13 cellular contexts compared by ENCODE assay signal in the genomic region with DNA sequence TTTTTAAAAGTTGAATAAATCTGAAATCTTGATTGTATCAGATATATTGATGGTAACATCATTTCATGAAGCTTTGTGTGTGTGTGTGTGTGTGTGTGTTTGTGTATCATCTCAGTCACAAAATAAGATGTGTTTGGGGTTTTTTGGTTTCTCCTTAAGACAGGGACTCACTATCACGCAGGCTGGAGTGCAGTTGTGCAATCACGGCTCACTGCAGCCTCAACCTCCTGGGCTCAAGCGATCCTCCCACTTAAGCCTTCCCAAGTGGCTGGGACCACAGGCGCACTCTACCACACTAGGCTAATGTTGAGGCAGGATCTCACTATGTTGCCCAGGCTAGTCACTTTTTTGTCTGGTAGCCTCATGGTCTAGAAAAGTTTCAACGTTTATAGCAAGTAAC.
DNase-seq lines count a peak whose midpoint lies in the region; ATAC-seq, FAIRE-seq and TF ChIP-seq lines count a peak whose summit lies in the region.
"Had no signal": no experiment of that assay in that cellular context is flagged by ENCODE, and none has a peak within 500 bp of the region (broad histone marks: within the 10 kb centered on the region; RNA-seq: fewer than 3 reads in every experiment).

No MANE protein-coding gene starts in this region.

- H3K9ac ChIP-seq in H1 (replicated peaks in 1 of 4; ENCODE audit: extremely low read depth in 1 of 4, low read depth in 3 of 4, low read length in 3 of 4) (no peak overlapping the region), colonic mucosa (ENCODE audit: low read depth in 2 of 2, low read length in 2 of 2) (no peak overlapping the region)

- H3K4me2 ChIP-seq in H1 (ENCODE audit: insufficient read depth in 1 of 2, low read depth in 2 of 2, low read length in 2 of 2): no peak overlapping the region

- H3K56ac ChIP-seq in H1 (replicated peaks; ENCODE audit: insufficient read length, low read depth, low read length): no peak overlapping the region

- peaks cover 0 to 17% of the 10 kb centered on the region in 2 donors for H3K4me1 ChIP-seq in right atrium auricular region
- no peaks in the 10 kb centered on the region for H3K4me1 ChIP-seq in H1 (replicated peaks in 1 of 4; ENCODE audit: control insufficient read depth in 3 of 4, insufficient read depth in 4 of 4, low read length in 3 of 4)
- no peaks in the 10 kb centered on the region for H3K4me1 ChIP-seq in colonic mucosa

- H3K9me3 ChIP-seq in right atrium auricular region: no peaks in the 10 kb centered on the region
- no peaks in the 10 kb centered on the region for H3K9me3 ChIP-seq in H1 (ENCODE audit: insufficient read depth in 2 of 2, low read depth in 1 of 2, low read length in 1 of 2)
- H3K9me3 ChIP-seq in colonic mucosa: no peaks in the 10 kb centered on the region
- H3K9me3 ChIP-seq: Caco-2 had no signal

- no peak overlapping the region for H4K91ac ChIP-seq in H1 (replicated peaks; ENCODE audit: insufficient read length, low read length)

- no peak overlapping the region for H2AFZ ChIP-seq in H1 (ENCODE audit: low read length)

- H3K27ac ChIP-seq in right atrium auricular region: no peak overlapping the region
- H3K27ac ChIP-seq in H1 (ENCODE audit: low read depth, low read length): no peak overlapping the region
- no peak overlapping the region for H3K27ac ChIP-seq in colonic mucosa
- H3K27ac ChIP-seq: 22Rv1 had no signal

- H2AK5ac ChIP-seq in H1 (ENCODE audit: low read depth, low read length): no peak overlapping the region

- H3K79me2 ChIP-seq in H1 (ENCODE audit: control insufficient read depth in 1 of 2, insufficient read depth in 2 of 2, low read length in 2 of 2): no peaks in the 10 kb centered on the region

- H3K27me3 Mint-ChIP-seq in effector memory CD8-positive, alpha-beta T cell: peaks cover 5 to 30% of the 10 kb centered on the region in 2 donors

- no peak for TF ChIP-seq EP300 in H1 (IDR thresholded peaks at IDR 0.05; ENCODE audit: borderline replicate concordance in 1 of 2, low read depth in 2 of 2, low read length in 2 of 2)

- ATAC-seq in left ventricle myocardium superior: no peak
- no peak for ATAC-seq in effector memory CD8-positive, alpha-beta T cell (replicated peaks)

- H3K4ac ChIP-seq in H1 (replicated peaks; ENCODE audit: insufficient read length, low read depth, low read length): no peak overlapping the region

- H2BK20ac ChIP-seq in H1 (ENCODE audit: low read length): no peak overlapping the region

- DNase-seq in right atrium auricular region (ENCODE audit: low spot score) (peak; percentile 42), left ventricle myocardium superior (no peak), NB4 (ENCODE audit: low read depth) (peak; percentile 80), H1 (ENCODE audit: low read depth in 1 of 2, low spot score in 2 of 2) (peak in 1 of 2 experiments; percentile 14), NCI-H226 (no peak), NCI-H2227 (lab: John Stamatoyannopoulos, UW; ENCODE audit: unreplicated experiment) (no peak), colonic mucosa (no peak)
- DNase-seq in effector memory CD8-positive, alpha-beta T cell: no peak
- DNase-seq: CD8-positive, alpha-beta memory T cell had no signal

- no peaks in the 10 kb centered on the region for H3K9me3 Mint-ChIP-seq in effector memory CD8-positive, alpha-beta T cell
- H3K9me3 Mint-ChIP-seq: CD8-positive, alpha-beta memory T cell had no signal

- H3K79me1 ChIP-seq in H1 (ENCODE audit: low read depth, low read length): no peaks in the 10 kb centered on the region

- H4K20me1 ChIP-seq in H1 (replicated peaks in 1 of 2; ENCODE audit: control insufficient read depth in 1 of 2, insufficient read depth in 2 of 2, low read length in 2 of 2): no peaks in the 10 kb centered on the region

- no peak overlapping the region for H2BK15ac ChIP-seq in H1 (ENCODE audit: low read length)

- H4K5ac ChIP-seq in H1 (ENCODE audit: insufficient read length, low read depth, low read length): no peak overlapping the region

- no peak overlapping the region for H3K4me3 Mint-ChIP-seq in effector memory CD8-positive, alpha-beta T cell
- H3K4me3 Mint-ChIP-seq: CD8-positive, alpha-beta memory T cell; IgD-negative memory B cell had no signal

- no peak overlapping the region for H3K27ac Mint-ChIP-seq in effector memory CD8-positive, alpha-beta T cell
- H3K27ac Mint-ChIP-seq: CD8-positive, alpha-beta memory T cell; IgD-negative memory B cell had no signal

- no peaks in the 10 kb centered on the region for H3K23me2 ChIP-seq in H1 (ENCODE audit: low read depth, low read length)

- no peaks in the 10 kb centered on the region for H3K27me3 ChIP-seq in right atrium auricular region
- no peaks in the 10 kb centered on the region for H3K27me3 ChIP-seq in H1 (replicated peaks in 1 of 4; ENCODE audit: control insufficient read depth in 3 of 4, extremely low read depth in 1 of 4, insufficient read depth in 3 of 4, low read length in 3 of 4)
- H3K27me3 ChIP-seq in colonic mucosa: no peaks in the 10 kb centered on the region

- TF ChIP-seq CTCF in right atrium auricular region (IDR thresholded peaks at IDR 0.05): no peak
- no peak for TF ChIP-seq CTCF in NB4 (IDR thresholded peaks at IDR 0.05; ENCODE audit: low read depth, low read length)
- TF ChIP-seq CTCF in H1 (IDR thresholded peaks at IDR 0.05; ENCODE audit: control extremely low read depth in 1 of 3, insufficient read depth in 1 of 3, low read depth in 1 of 3, low read length in 3 of 3): no peak
- no peak for TF ChIP-seq CTCF in colonic mucosa (IDR thresholded peaks at IDR 0.05)

- TF ChIP-seq POLR2A in NB4 (IDR thresholded peaks at IDR 0.05; ENCODE audit: extremely low read depth, insufficient read length) (no peak), H1 (IDR thresholded peaks at IDR 0.05; ENCODE audit: control extremely low read depth in 1 of 2, low read depth in 2 of 2, low read length in 2 of 2) (no peak)

- no peak overlapping the region for H3K14ac ChIP-seq in H1 (ENCODE audit: insufficient read length)

- FAIRE-seq in H1 (lab: Jason Lieb, UNC): no peak
- FAIRE-seq: H54 had no signal

- CTCF ChIA-PET in H1 (lab: Charles Lee; ENCODE audit: partially characterized antibody): interaction anchor here (0.9 to 15.3 kb wide), 23 partner anchors 12 to 413 kb away, joined by 3 to 195 read pairs (median 5); no protein-coding TSS in a partner anchor

- no peak overlapping the region for H3K18ac ChIP-seq in H1 (ENCODE audit: extremely low read depth, low read length)

- no peak for TF ChIP-seq RAD21 in H1 (IDR thresholded peaks at IDR 0.05 in 1 of 2, conservative IDR thresholded peaks at IDR 0.05 in 1 of 2; ENCODE audit: low read depth in 2 of 2, low read length in 2 of 2)

- H3K36me3 ChIP-seq in right atrium auricular region (peaks cover 6% of the 10 kb centered on the region), H1 (ENCODE audit: control insufficient read depth in 2 of 4, insufficient read depth in 4 of 4, low read length in 3 of 4) (no peaks in the 10 kb centered on the region), colonic mucosa (no peaks in the 10 kb centered on the region)

- H2BK120ac ChIP-seq in H1 (replicated peaks; ENCODE audit: low read depth, low read length): no peak overlapping the region

- H2BK5ac ChIP-seq in H1 (ENCODE audit: low read depth, low read length): no peak overlapping the region

- no peak overlapping the region for H2BK12ac ChIP-seq in H1 (ENCODE audit: low read depth, low read length)

- peaks cover 0 to 3% of the 10 kb centered on the region in 2 donors for H3K4me1 Mint-ChIP-seq in effector memory CD8-positive, alpha-beta T cell (ENCODE audit: low read depth in 2 of 2)
- H3K4me1 Mint-ChIP-seq: IgD-negative memory B cell had no signal

- H3K36me3 Mint-ChIP-seq in effector memory CD8-positive, alpha-beta T cell (ENCODE audit: insufficient read depth): no peaks in the 10 kb centered on the region
- H3K36me3 Mint-ChIP-seq: CD8-positive, alpha-beta memory T cell had no signal

- intact Hi-C loops in left ventricle myocardium superior (cut with micrococcal nuclease) (no loop called here), colonic mucosa (cut with DNase I) (loop anchor here (2.0 kb wide), 1 partner anchor 143 kb away; no protein-coding TSS in a partner anchor)

- H3K23ac ChIP-seq in H1 (ENCODE audit: insufficient read length): no peak overlapping the region

- no peak overlapping the region for H3K4me3 ChIP-seq in right atrium auricular region
- no peak overlapping the region for H3K4me3 ChIP-seq in NB4 (ENCODE audit: low read depth, low read length)
- H3K4me3 ChIP-seq in H1 (ENCODE audit: extremely low read depth in 1 of 4, insufficient read depth in 2 of 4, low read depth in 3 of 4, low read length in 4 of 4): no peak overlapping the region
- no peak overlapping the region for H3K4me3 ChIP-seq in colonic mucosa

- no peak overlapping the region for H4K8ac ChIP-seq in H1 (ENCODE audit: extremely low read depth, insufficient read depth, low read length)

- 94% methylated on average over 5 of the region's 5 CpGs; no CpG with 5 or more reads in 1 of the 2 experiments for WGBS in H1 (ENCODE audit: extremely low coverage in 1 of 2, insufficient coverage in 1 of 2, insufficient read length in 1 of 2, insufficient replicate concordance in 2 of 2, low coverage in 1 of 2, low lambda C conversion rate in 2 of 2, missing lambda C conversion rate in 1 of 2), 2 experiments

- POLR2A ChIA-PET in H1 (lab: Charles Lee; ENCODE audit: partially characterized antibody): no interaction called here

TF ChIP-seq in H1, 55 proteins besides CTCF, POLR2A, EP300 and RAD21:
- peak; percentile 44; the same call in 1 of the 2 replicates for TF ChIP-seq CEBPB (IDR thresholded peaks at IDR 0.05; ENCODE audit: low read depth, low read length)
- TF ChIP-seq PHF8 (conservative IDR thresholded peaks at IDR 0.05; ENCODE audit: low read depth, low read length): no peak
- TF ChIP-seq ASH2L (IDR thresholded peaks at IDR 0.05; ENCODE audit: low read length): no peak
- TF ChIP-seq RXRA (IDR thresholded peaks at IDR 0.05; ENCODE audit: insufficient read depth, low read depth, low read length): no peak

Comparison
In these comparisons a context has a peak if more than half of its experiments do, and no peak if none do; other contexts are left out.
1. DNase-seq: peak in right atrium auricular region (single experiment) and NB4 (single experiment); none in left ventricle myocardium superior (single experiment), NCI-H226 (single experiment), NCI-H2227 (single experiment), effector memory CD8-positive, alpha-beta T cell (0 of 3) and colonic mucosa (single experiment).